In the genomic region with DNA sequence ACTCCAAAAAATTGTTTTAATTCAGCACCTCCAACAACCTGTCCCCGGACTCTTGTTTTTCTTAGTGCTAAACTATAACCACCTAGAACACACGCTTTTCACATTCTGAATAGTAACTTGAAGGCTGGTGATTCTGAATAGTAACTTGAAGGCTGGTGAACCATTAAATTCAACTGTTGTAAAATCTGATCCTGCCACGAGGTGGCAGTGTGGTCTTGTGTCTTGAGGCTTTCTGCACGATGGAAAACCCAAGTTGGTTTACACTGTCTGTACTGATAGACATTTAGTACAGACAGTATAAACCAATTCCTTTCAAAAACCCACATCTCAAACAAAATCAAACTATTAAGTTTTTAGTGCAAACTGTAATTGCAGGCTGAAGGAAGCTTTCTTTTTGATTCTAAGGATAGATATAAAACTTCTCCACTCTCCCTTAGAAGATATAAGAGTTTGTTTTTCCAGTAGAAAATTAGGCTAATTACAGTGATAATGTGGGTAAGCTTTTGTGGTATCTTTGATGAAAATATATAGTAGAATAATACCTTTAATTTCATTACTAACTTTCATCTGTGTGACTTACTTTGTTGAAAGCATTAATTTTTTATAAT, we compare ENCODE assay signal across 8 cellular contexts. TPM values are rescaled to one million over a fixed set of nuclear protein-coding genes. Genes with fewer than 3 reads are reported as not detected.
A peak's percentile ranks its signal among the peaks of the same experiment; 100 is the strongest.
DNase-seq lines count a peak whose midpoint lies in the region; ATAC-seq lines count a peak whose summit lies in the region.

No MANE protein-coding gene starts in this region.

- H3K27me3 Mint-ChIP-seq in activated CD4-positive, alpha-beta memory T cell treated with anti-CD3 and anti-CD28 coated beads, Interleukin-2, amount 10 ng/mL, durations not matched to agents 7 days and 5 days = peaks cover 32% of the 10 kb centered on the region
- H3K27me3 Mint-ChIP-seq in memory B cell = peaks cover 23% of the 10 kb centered on the region

- no peaks in the 10 kb centered on the region for H3K36me3 Mint-ChIP-seq in activated CD4-positive, alpha-beta memory T cell treated with anti-CD3 and anti-CD28 coated beads, Interleukin-2, amount 10 ng/mL, durations not matched to agents 7 days and 5 days (ENCODE audit: low read depth)
- no peaks in the 10 kb centered on the region for H3K36me3 Mint-ChIP-seq in memory B cell

- H3K4me3 Mint-ChIP-seq in activated CD4-positive, alpha-beta memory T cell treated with anti-CD3 and anti-CD28 coated beads, Interleukin-2, amount 10 ng/mL, durations not matched to agents 7 days and 5 days = no peak overlapping the region
- H3K4me3 Mint-ChIP-seq in memory B cell = no peak overlapping the region

- no peak overlapping the region for H3K27ac Mint-ChIP-seq in activated CD4-positive, alpha-beta memory T cell treated with anti-CD3 and anti-CD28 coated beads, Interleukin-2, amount 10 ng/mL, durations not matched to agents 7 days and 5 days
- no peak overlapping the region for H3K27ac Mint-ChIP-seq in memory B cell

- DNase-seq in CD1c-positive myeloid dendritic cell (ENCODE audit: extremely low spot score) = peak; percentile 88
- peak; percentile 57 for DNase-seq in NCI-H774 (lab: John Stamatoyannopoulos, UW)
- DNase-seq in activated CD4-positive, alpha-beta memory T cell treated with anti-CD3 and anti-CD28 coated beads, Interleukin-2, amount 10 ng/mL, durations not matched to agents 7 days and 5 days = peak; percentile 73
- DNase-seq in effector CD4-positive, alpha-beta T cell = peak; percentile 43
- peak; percentile 73 to 81 for DNase-seq in memory B cell (ENCODE audit: low spot score in 2 of 2)
- DNase-seq in stimulated activated CD8-positive, alpha-beta memory T cell treated with anti-CD3 and anti-CD28 coated beads, Interleukin-15, amount 100 ng/mL, for 4 hours (ENCODE audit: low read depth in 2 of 2) = peak; percentile 7 to 37

- peaks cover 4% of the 10 kb centered on the region for H3K4me1 Mint-ChIP-seq in activated CD4-positive, alpha-beta memory T cell treated with anti-CD3 and anti-CD28 coated beads, Interleukin-2, amount 10 ng/mL, durations not matched to agents 7 days and 5 days
- H3K4me1 Mint-ChIP-seq in memory B cell = peaks cover 7% of the 10 kb centered on the region

- H3K9me3 Mint-ChIP-seq in activated CD4-positive, alpha-beta memory T cell treated with anti-CD3 and anti-CD28 coated beads, Interleukin-2, amount 10 ng/mL, durations not matched to agents 7 days and 5 days = peaks cover 2% of the 10 kb centered on the region
- peaks cover 3% of the 10 kb centered on the region for H3K9me3 Mint-ChIP-seq in memory B cell

- POLR2A ChIA-PET in activated CD4-positive, alpha-beta memory T cell treated with anti-CD3 and anti-CD28 coated beads, Interleukin-2, amount 10 ng/mL, durations not matched to agents 7 days and 5 days (lab: Charles Lee) = no interaction called here

- CTCF ChIA-PET in activated CD4-positive, alpha-beta memory T cell treated with anti-CD3 and anti-CD28 coated beads, Interleukin-2, amount 10 ng/mL, durations not matched to agents 7 days and 5 days (lab: Charles Lee) = interaction anchor here (0.5 to 3.6 kb wide), 8 partner anchors 8 to 1196 kb away, joined by 3 to 25 read pairs (median 6); no protein-coding TSS in a partner anchor

- peak; percentile 53 for ATAC-seq in HG03039 (IDR thresholded peaks at IDR 0.05; ENCODE audit: unreplicated experiment)
- ATAC-seq in memory B cell (ENCODE audit: low read depth) = peak; percentile 78
- ATAC-seq in HG03457 (IDR thresholded peaks at IDR 0.05; ENCODE audit: unreplicated experiment) = no peak

RNA-seq across cellular contexts. Expression of a gene that starts 57.6 kb away (rescaled TPM):
- total RNA-seq in activated CD4-positive, alpha-beta memory T cell treated with anti-CD3 and anti-CD28 coated beads, Interleukin-2, amount 10 ng/mL, durations not matched to agents 7 days and 5 days = 100 to 1,000 TPM; 132 to 142 TPM

Comparison
In these comparisons a context has a peak if more than half of its experiments do, and no peak if none do; other contexts are left out.
1. DNase-seq: peak in every context shown above with its lines; median percentile 88 in CD1c-positive myeloid dendritic cell; 77 in memory B cell; 73 in activated CD4-positive, alpha-beta memory T cell treated with anti-CD3 and anti-CD28 coated beads, Interleukin-2, amount 10 ng/mL, durations not matched to agents 7 days and 5 days; 57 in NCI-H774; 43 in effector CD4-positive, alpha-beta T cell; 22 in stimulated activated CD8-positive, alpha-beta memory T cell treated with anti-CD3 and anti-CD28 coated beads, Interleukin-15, amount 100 ng/mL, for 4 hours.